ENCODE assay signal across 2 cellular contexts in the genomic region with DNA sequence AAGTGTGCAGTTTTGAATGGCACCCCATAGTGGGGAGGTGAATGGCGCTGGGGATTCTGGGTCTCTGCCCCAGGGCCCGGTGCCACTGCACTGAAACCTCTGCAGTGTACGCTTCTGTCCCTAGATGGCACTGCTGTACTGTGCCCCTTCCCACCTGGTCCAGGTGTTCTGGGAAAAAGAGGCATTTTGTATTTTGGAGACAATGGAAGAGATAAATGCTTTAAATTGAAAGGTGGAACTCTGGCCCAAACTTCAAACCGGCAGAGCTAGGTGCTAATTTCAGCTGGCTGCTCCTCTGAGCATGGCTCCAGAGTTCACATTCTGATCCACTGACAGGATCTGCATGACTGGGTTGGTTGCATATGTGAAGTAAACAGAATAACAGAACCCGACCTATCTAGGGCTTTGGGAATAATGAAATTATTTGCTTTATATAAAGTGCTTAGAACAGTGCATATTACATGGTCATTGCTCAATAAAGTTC.
TF ChIP-seq lines count a peak whose summit lies in the region.

No MANE protein-coding gene starts in this region.

TF ChIP-seq in IMR-90, 13 proteins besides CTCF, POLR2A, EP300 and RAD21:
- TF ChIP-seq, protein P1, sequence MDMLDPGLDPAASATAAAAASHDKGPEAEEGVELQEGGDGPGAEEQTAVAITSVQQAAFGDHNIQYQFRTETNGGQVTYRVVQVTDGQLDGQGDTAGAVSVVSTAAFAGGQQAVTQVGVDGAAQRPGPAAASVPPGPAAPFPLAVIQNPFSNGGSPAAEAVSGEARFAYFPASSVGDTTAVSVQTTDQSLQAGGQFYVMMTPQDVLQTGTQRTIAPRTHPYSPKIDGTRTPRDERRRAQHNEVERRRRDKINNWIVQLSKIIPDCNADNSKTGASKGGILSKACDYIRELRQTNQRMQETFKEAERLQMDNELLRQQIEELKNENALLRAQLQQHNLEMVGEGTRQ (IDR thresholded peaks at IDR 0.05; ENCODE audit: low read depth, low read length) = no peak
- TF ChIP-seq, protein P2, sequence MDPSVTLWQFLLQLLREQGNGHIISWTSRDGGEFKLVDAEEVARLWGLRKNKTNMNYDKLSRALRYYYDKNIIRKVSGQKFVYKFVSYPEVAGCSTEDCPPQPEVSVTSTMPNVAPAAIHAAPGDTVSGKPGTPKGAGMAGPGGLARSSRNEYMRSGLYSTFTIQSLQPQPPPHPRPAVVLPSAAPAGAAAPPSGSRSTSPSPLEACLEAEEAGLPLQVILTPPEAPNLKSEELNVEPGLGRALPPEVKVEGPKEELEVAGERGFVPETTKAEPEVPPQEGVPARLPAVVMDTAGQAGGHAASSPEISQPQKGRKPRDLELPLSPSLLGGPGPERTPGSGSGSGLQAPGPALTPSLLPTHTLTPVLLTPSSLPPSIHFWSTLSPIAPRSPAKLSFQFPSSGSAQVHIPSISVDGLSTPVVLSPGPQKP (IDR thresholded peaks at IDR 0.05; ENCODE audit: borderline replicate concordance, low read depth, low read length) = no peak
- TF ChIP-seq CEBPB (IDR thresholded peaks at IDR 0.05; ENCODE audit: low read depth, low read length) = peak; percentile 68

TF ChIP-seq in endothelial cell of umbilical vein, 7 proteins besides CTCF, POLR2A, EP300 and RAD21:
- TF ChIP-seq FOS (IDR thresholded peaks at IDR 0.05; ENCODE audit: borderline replicate concordance, insufficient read depth, low read length) (no peak), MYC (IDR thresholded peaks at IDR 0.05; ENCODE audit: low read depth, low read length) (no peak), POLR2AphosphoS5 (IDR thresholded peaks at IDR 0.05; ENCODE audit: insufficient read depth, low read depth, low read length) (no peak), JUN (IDR thresholded peaks at IDR 0.05; ENCODE audit: borderline replicate concordance, insufficient read depth, insufficient read length, low read depth) (no peak), GATA2 (IDR thresholded peaks at IDR 0.05; ENCODE audit: insufficient read depth, insufficient read length, low read depth, low read length) (no peak), EZH2 (IDR thresholded peaks at IDR 0.05; ENCODE audit: borderline replicate concordance, low read depth, low read length, severe bottlenecking) (no peak)
- TF ChIP-seq, protein P3, sequence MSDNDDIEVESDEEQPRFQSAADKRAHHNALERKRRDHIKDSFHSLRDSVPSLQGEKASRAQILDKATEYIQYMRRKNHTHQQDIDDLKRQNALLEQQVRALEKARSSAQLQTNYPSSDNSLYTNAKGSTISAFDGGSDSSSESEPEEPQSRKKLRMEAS (IDR thresholded peaks at IDR 0.05; ENCODE audit: insufficient read depth, insufficient read length) = no peak
